ENCODE assay signal across 8 cellular contexts in the genomic region with DNA sequence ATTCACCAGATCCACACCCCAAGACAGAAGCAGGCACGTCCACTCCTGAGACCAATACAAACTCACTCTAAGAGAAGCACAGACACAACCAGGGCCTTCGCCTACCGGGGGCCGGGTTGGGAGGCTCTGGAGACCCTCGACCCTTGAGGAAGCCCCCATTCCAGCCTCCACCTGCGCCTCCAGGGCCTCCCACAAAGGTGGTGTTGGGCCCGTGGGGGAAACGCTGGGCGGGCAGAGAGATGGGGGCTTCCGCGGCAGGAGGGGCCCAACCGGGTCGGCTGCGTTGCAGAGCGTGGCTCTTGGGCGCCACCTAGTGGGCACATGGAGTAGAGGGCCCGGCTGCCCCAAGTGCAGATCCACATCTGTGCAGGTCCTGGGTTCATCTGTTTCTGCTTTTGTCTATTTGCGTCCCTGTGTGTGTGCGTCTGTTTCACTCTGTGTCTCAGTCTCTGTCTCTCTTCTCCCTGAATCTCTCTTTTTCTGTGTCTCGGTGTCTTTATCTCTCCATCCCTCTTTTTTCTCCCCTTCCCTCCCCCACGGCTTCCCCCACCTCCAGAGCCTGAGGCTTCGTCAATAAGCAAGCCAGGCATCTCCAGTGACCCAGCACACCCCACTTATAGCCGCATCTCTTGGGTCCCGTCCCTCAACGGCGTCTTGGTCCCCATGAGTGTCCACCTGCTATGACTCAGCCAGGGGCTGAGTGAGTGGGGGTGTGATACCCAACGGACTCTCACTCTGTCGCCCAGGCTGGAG. TPM values are rescaled to one million over a fixed set of nuclear protein-coding genes. Genes with fewer than 3 reads are reported as not detected.
DNase-seq lines count a peak whose midpoint lies in the region; ATAC-seq and TF ChIP-seq lines count a peak whose summit lies in the region.

No MANE protein-coding gene starts in this region.

- H3K4me1 ChIP-seq in mammary epithelial cell (ENCODE audit: insufficient read depth, low read length) = peaks cover 8% of the 10 kb centered on the region

- H3K4me1 Mint-ChIP-seq in WTC11 = peaks cover 12% of the 10 kb centered on the region

- peak overlapping the region; percentile 52 for H3K4me2 ChIP-seq in mammary epithelial cell (ENCODE audit: insufficient read depth, low read depth, low read length)

- DNase-seq in GM12865 (ENCODE audit: low read depth) = peak; percentile 57
- DNase-seq in NCI-H2029 (lab: John Stamatoyannopoulos, UW) = peak; percentile 50
- peak; percentile 88 for DNase-seq in WTC11 (ENCODE audit: low spot score)
- peak; percentile 35 for DNase-seq in mammary epithelial cell
- no peak for DNase-seq in kidney epithelial cell (ENCODE audit: low read depth)
- peak; percentile 48 for DNase-seq in stimulated activated CD4-positive, alpha-beta T cell treated with anti-CD3 and anti-CD28 coated beads, Interleukin-2, amount 100 ng/mL, for 4 hours (ENCODE audit: low read depth)

- dilution Hi-C loops in mammary epithelial cell (cut with HindIII; ENCODE audit: low sequenced_read_pairs) = no loop called here

- no peaks in the 10 kb centered on the region for H3K9me3 ChIP-seq in mammary epithelial cell (replicated peaks; ENCODE audit: insufficient read depth, low read length)

- in situ Hi-C loops in mammary epithelial cell (cut with MboI; ENCODE audit: low sequenced_read_pairs in 2 of 2) = loop anchor here in 1 of 2 donors (25.0 kb wide), 1 partner anchor 541 kb away; no protein-coding TSS in a partner anchor

- H3K4me3 Mint-ChIP-seq in WTC11 = peak overlapping the region; percentile 50

- H3K4me3 ChIP-seq in GM12865 (ENCODE audit: low read depth, low read length) (no peak overlapping the region), mammary epithelial cell (replicated peaks in 1 of 3; ENCODE audit: insufficient read depth in 1 of 3, low read depth in 2 of 3, low read length in 3 of 3) (peak overlapping the region in 1 of 3 experiments; percentile 42), kidney epithelial cell (ENCODE audit: low read depth, low read length) (no peak overlapping the region)

- H3K9ac ChIP-seq in mammary epithelial cell (ENCODE audit: insufficient read depth, low read length) = no peak overlapping the region

- peaks cover 2% of the 10 kb centered on the region; the same call in 1 of the 2 replicates for H3K36me3 Mint-ChIP-seq in WTC11

- BruUV-seq in mammary epithelial cell (replicated peaks; lab: Mats Ljungman, UMichigan) = no TSS peak

- WGBS in mammary epithelial cell (ENCODE audit: low coverage, missing lambda C conversion rate) = 9% methylated on average over 18 of the region's 28 CpGs

- intact Hi-C loops in mammary epithelial cell (cut with micrococcal nuclease) = loop anchor here (1.0 to 2.0 kb wide), 3 partner anchors 30 to 530 kb away; no protein-coding TSS in a partner anchor

- ATAC-seq in WTC11 (peak; percentile 92), HG02678 (IDR thresholded peaks at IDR 0.05; ENCODE audit: unreplicated experiment) (no peak), HG02884 (IDR thresholded peaks at IDR 0.05; ENCODE audit: unreplicated experiment) (no peak)

- no peaks in the 10 kb centered on the region for H3K27me3 Mint-ChIP-seq in WTC11 (ENCODE audit: low read depth)

- no peaks in the 10 kb centered on the region for H4K20me1 ChIP-seq in mammary epithelial cell (ENCODE audit: insufficient read depth, low read length)

- no peaks in the 10 kb centered on the region for H3K79me2 ChIP-seq in mammary epithelial cell (ENCODE audit: insufficient read depth, low read length)

- CTCF ChIA-PET in WTC11 (lab: Charles Lee) (interaction anchor here (1.2 to 3.2 kb wide), 4 partner anchors 12 to 62 kb away, joined by 4 to 8 read pairs (median 6); a partner anchor contains a TSS), mammary epithelial cell (lab: Charles Lee; ENCODE audit: low non-redundant PET) (no interaction called here)

- peak; percentile 96 for TF ChIP-seq CTCF in GM12865 (IDR thresholded peaks at IDR 0.05; ENCODE audit: insufficient read depth, low read depth, low read length, missing control alignments)
- peak; percentile 99 for TF ChIP-seq CTCF in WTC11 (IDR thresholded peaks at IDR 0.05)
- peak; percentile 85 to 99 for TF ChIP-seq CTCF in mammary epithelial cell (conservative IDR thresholded peaks at IDR 0.05 in 1 of 2, IDR thresholded peaks at IDR 0.05 in 1 of 2; ENCODE audit: extremely low read depth in 1 of 2, insufficient read depth in 1 of 2, low read depth in 1 of 2, low read length in 2 of 2)
- TF ChIP-seq CTCF in kidney epithelial cell (IDR thresholded peaks at IDR 0.05; ENCODE audit: insufficient read depth, low read length, poor library complexity, severe bottlenecking) = peak; percentile 98

- H3K9me3 Mint-ChIP-seq in WTC11 = no peaks in the 10 kb centered on the region

- H3K27ac Mint-ChIP-seq in WTC11 = no peak overlapping the region

- H3K27ac ChIP-seq in mammary epithelial cell (ENCODE audit: insufficient read depth, low read depth, low read length) = no peak overlapping the region

- H3K27me3 ChIP-seq in mammary epithelial cell (ENCODE audit: insufficient read depth, low read length) (no peaks in the 10 kb centered on the region), kidney epithelial cell (ENCODE audit: control insufficient read depth, insufficient read depth, low read length) (no peaks in the 10 kb centered on the region)

- H3K36me3 ChIP-seq in mammary epithelial cell (ENCODE audit: insufficient read depth, low read length) (no peaks in the 10 kb centered on the region), kidney epithelial cell (ENCODE audit: control insufficient read depth, insufficient read depth, low read length) (no peaks in the 10 kb centered on the region)

- peak overlapping the region; percentile 75 for H2AFZ ChIP-seq in mammary epithelial cell (ENCODE audit: low read depth, low read length)

- POLR2A ChIA-PET in WTC11 (lab: Charles Lee) = no interaction called here

TF ChIP-seq in WTC11, 78 proteins besides CTCF, POLR2A, EP300 and RAD21 (continues in another document):
- TF ChIP-seq ZNF671 (CRISPR knock-in tag; IDR thresholded peaks at IDR 0.05) (no peak), GABPB1 (CRISPR knock-in tag; IDR thresholded peaks at IDR 0.05) (no peak), ZNF423 (CRISPR knock-in tag; IDR thresholded peaks at IDR 0.05) (no peak), TEAD4 (CRISPR knock-in tag; IDR thresholded peaks at IDR 0.05) (no peak), FOXK1 (CRISPR knock-in tag; IDR thresholded peaks at IDR 0.05) (peak; percentile 27; the same call in 1 of the 2 replicates), NR2C2 (CRISPR knock-in tag; IDR thresholded peaks at IDR 0.05) (no peak), MYBL2 (CRISPR knock-in tag; IDR thresholded peaks at IDR 0.05) (no peak), CREM (CRISPR knock-in tag; IDR thresholded peaks at IDR 0.05) (no peak)
- TF ChIP-seq, protein P1, sequence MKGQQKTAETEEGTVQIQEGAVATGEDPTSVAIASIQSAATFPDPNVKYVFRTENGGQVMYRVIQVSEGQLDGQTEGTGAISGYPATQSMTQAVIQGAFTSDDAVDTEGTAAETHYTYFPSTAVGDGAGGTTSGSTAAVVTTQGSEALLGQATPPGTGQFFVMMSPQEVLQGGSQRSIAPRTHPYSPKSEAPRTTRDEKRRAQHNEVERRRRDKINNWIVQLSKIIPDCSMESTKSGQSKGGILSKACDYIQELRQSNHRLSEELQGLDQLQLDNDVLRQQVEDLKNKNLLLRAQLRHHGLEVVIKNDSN (CRISPR knock-in tag; IDR thresholded peaks at IDR 0.05) = no peak
- TF ChIP-seq, protein P2, sequence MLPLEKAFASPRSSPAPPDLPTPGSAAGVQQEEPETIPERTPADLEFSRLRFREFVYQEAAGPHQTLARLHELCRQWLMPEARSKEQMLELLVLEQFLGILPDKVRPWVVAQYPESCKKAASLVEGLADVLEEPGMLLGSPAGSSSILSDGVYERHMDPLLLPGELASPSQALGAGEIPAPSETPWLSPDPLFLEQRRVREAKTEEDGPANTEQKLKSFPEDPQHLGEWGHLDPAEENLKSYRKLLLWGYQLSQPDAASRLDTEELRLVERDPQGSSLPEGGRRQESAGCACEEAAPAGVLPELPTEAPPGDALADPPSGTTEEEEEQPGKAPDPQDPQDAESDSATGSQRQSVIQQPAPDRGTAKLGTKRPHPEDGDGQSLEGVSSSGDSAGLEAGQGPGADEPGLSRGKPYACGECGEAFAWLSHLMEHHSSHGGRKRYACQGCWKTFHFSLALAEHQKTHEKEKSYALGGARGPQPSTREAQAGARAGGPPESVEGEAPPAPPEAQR (CRISPR knock-in tag; IDR thresholded peaks at IDR 0.05) = no peak
- TF ChIP-seq, protein P3, sequence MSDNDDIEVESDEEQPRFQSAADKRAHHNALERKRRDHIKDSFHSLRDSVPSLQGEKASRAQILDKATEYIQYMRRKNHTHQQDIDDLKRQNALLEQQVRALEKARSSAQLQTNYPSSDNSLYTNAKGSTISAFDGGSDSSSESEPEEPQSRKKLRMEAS (CRISPR knock-in tag; IDR thresholded peaks at IDR 0.05) = no peak

RNA-seq across cellular contexts. Expression of a gene that starts 10.5 kb away (rescaled TPM):
- 0.60 to 0.85 TPM (median 0.76 TPM) in 3 replicates for total RNA-seq in WTC11 (2021)
- 1 to 10 TPM; 4.5 to 9.9 TPM for total RNA-seq in mammary epithelial cell
- 4.1 TPM for polyA plus RNA-seq in mammary epithelial cell
- 2.9 TPM for polyA minus RNA-seq in mammary epithelial cell
- total RNA-seq in kidney epithelial cell = 1.0 and 1.4 TPM in 2 replicates

RNA-seq across cellular contexts. Expression of a gene that starts 44.3 kb away (rescaled TPM):
- total RNA-seq in WTC11 (2021) = 70.0 to 100 TPM (median 77.8 TPM) in 3 replicates
- total RNA-seq in mammary epithelial cell = 10 to 100 TPM; 20.2 to 49.1 TPM
- 7.6 TPM for polyA plus RNA-seq in mammary epithelial cell
- polyA minus RNA-seq in mammary epithelial cell = 28.9 TPM
- total RNA-seq in kidney epithelial cell = 23.8 and 29.0 TPM in 2 replicates

RNA-seq across cellular contexts. Expression of a gene that starts 44.6 kb away (rescaled TPM):
- 106 to 141 TPM (median 110 TPM) in 3 replicates for total RNA-seq in WTC11 (2021)
- total RNA-seq in mammary epithelial cell = 10 to 100 TPM; 26.0 to 88.5 TPM
- polyA plus RNA-seq in mammary epithelial cell = 30.9 TPM
- 42.5 TPM for polyA minus RNA-seq in mammary epithelial cell
- total RNA-seq in kidney epithelial cell = 40.3 and 45.7 TPM in 2 replicates
